Comparison of ENCODE assay signal across 18 cellular contexts in genomic region chr2:46248171-46248570, GRCh38.
"Had no signal": no experiment of that assay in that cellular context is flagged by ENCODE, and none has a peak within 500 bp of the region (broad histone marks: within the 10 kb centered on the region; RNA-seq: fewer than 3 reads in every experiment).

No MANE protein-coding gene starts in this region.

- ATAC-seq: activated CD8-positive, alpha-beta T cell treated with anti-CD3 and anti-CD28 coated beads for 36 hours; effector memory CD8-positive, alpha-beta T cell; left lung; stimulated activated naive CD8-positive, alpha-beta T cell treated with anti-CD3 and anti-CD28 coated beads, Interleukin-15, amount 100 ng/mL, for 72 hours; T-helper 17 cell had no signal

- H3K4me1 ChIP-seq: prostate gland, testis had no signal

- H3K36me3 ChIP-seq: gastrocnemius medialis, left lung, prostate gland, sigmoid colon, spleen, upper lobe of left lung had no signal

- H3K9me3 ChIP-seq: left lung, prostate gland, testis had no signal

- H3K4me3 ChIP-seq: gastrocnemius medialis, left lung, prostate gland, sigmoid colon, spleen, testis, upper lobe of left lung had no signal

- H3K27ac ChIP-seq: left lung, prostate gland, sigmoid colon, spleen, testis, upper lobe of left lung had no signal

- DNase-seq: activated B cell treated with CpG ODN at 0.5 μM for 24 hours; activated CD4-positive, alpha-beta T cell treated with anti-CD3 and anti-CD28 coated beads for 48 hours; activated CD8-positive, alpha-beta memory T cell treated with anti-CD3 and anti-CD28 coated beads, Interleukin-2, amount 50 U/mL, for 4 hours; activated CD8-positive, alpha-beta T cell treated with anti-CD3 and anti-CD28 coated beads for 36 hours; activated gamma-delta T cell; activated naive CD8-positive, alpha-beta T cell treated with anti-CD3 and anti-CD28 coated beads for 36 hours; activated T-cell treated with anti-CD3 and anti-CD28 coated beads, Interleukin-2, amount 50 U/mL, for 48 hours; effector memory CD8-positive, alpha-beta T cell; gastrocnemius medialis; left lung; occipital lobe; sigmoid colon; spleen; stimulated activated naive CD8-positive, alpha-beta T cell treated with anti-CD3 and anti-CD28 coated beads, Interleukin-15, amount 100 ng/mL, for 72 hours; T-helper 17 cell; testis; upper lobe of left lung had no signal

- H3K27me3 ChIP-seq: gastrocnemius medialis, left lung, sigmoid colon, spleen, testis, upper lobe of left lung had no signal
